ENCODE assay signal across 20 cellular contexts in the genomic region with DNA sequence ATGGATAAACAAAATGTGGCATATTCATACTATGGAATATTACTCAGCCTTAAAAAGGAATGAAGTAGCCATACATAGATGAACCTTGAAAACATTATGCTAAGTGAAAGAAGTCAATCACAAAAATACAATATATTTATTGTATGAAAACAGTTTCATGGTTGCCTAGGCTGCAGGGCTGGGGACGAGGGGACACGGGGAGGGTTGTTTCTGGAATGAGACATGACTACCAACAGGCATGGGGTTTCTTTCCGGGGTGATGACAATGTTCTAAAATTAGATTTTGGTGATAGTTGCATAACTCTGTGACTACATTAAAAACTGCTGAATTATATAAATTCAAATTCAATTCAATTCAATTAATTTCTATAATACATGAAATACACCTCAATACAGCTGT.
DNase-seq lines count a peak whose midpoint lies in the region; ATAC-seq and TF ChIP-seq lines count a peak whose summit lies in the region.
"Had no signal": no experiment of that assay in that cellular context is flagged by ENCODE, and none has a peak within 500 bp of the region (broad histone marks: within the 10 kb centered on the region; RNA-seq: fewer than 3 reads in every experiment).

No MANE protein-coding gene starts in this region.

- peaks cover 43% of the 10 kb centered on the region for H3K27me3 Mint-ChIP-seq in activated CD8-positive, alpha-beta memory T cell treated with anti-CD3 and anti-CD28 coated beads, Interleukin-2, amount 10 ng/mL, durations not matched to agents 7 days and 5 days
- peaks cover 33% of the 10 kb centered on the region for H3K27me3 Mint-ChIP-seq in stimulated activated memory B cell treated with anti-CD40 and anti-IgM and Interleukin-4, amounts not matched to agents 10 μg/mL and 1 μg/mL and 100 μg/mL, for 72 hours

- no peaks in the 10 kb centered on the region for H3K36me3 Mint-ChIP-seq in activated CD8-positive, alpha-beta memory T cell treated with anti-CD3 and anti-CD28 coated beads, Interleukin-2, amount 10 ng/mL, durations not matched to agents 7 days and 5 days
- peaks cover 5% of the 10 kb centered on the region for H3K36me3 Mint-ChIP-seq in stimulated activated memory B cell treated with anti-CD40 and anti-IgM and Interleukin-4, amounts not matched to agents 10 μg/mL and 1 μg/mL and 100 μg/mL, for 72 hours
- H3K36me3 Mint-ChIP-seq: CD4-positive, alpha-beta memory T cell had no signal

- no peak overlapping the region for H3K27ac Mint-ChIP-seq in activated CD8-positive, alpha-beta memory T cell treated with anti-CD3 and anti-CD28 coated beads, Interleukin-2, amount 10 ng/mL, durations not matched to agents 7 days and 5 days
- H3K27ac Mint-ChIP-seq in stimulated activated memory B cell treated with anti-CD40 and anti-IgM and Interleukin-4, amounts not matched to agents 10 μg/mL and 1 μg/mL and 100 μg/mL, for 72 hours: peak overlapping the region; percentile 59
- H3K27ac Mint-ChIP-seq: B cell; CD4-positive, alpha-beta memory T cell had no signal

- no peak overlapping the region for H3K4me3 ChIP-seq in coronary artery
- H3K4me3 ChIP-seq in foreskin fibroblast (ENCODE audit: low read depth in 1 of 2, low read length in 2 of 2): no peak overlapping the region
- H3K4me3 ChIP-seq: BLaER1 had no signal

- no peak overlapping the region for H3K4me3 Mint-ChIP-seq in activated CD8-positive, alpha-beta memory T cell treated with anti-CD3 and anti-CD28 coated beads, Interleukin-2, amount 10 ng/mL, durations not matched to agents 7 days and 5 days
- no peak overlapping the region for H3K4me3 Mint-ChIP-seq in stimulated activated memory B cell treated with anti-CD40 and anti-IgM and Interleukin-4, amounts not matched to agents 10 μg/mL and 1 μg/mL and 100 μg/mL, for 72 hours
- H3K4me3 Mint-ChIP-seq: B cell had no signal

- H3K4me1 Mint-ChIP-seq in activated CD8-positive, alpha-beta memory T cell treated with anti-CD3 and anti-CD28 coated beads, Interleukin-2, amount 10 ng/mL, durations not matched to agents 7 days and 5 days: peaks cover 23% of the 10 kb centered on the region
- H3K4me1 Mint-ChIP-seq in stimulated activated memory B cell treated with anti-CD40 and anti-IgM and Interleukin-4, amounts not matched to agents 10 μg/mL and 1 μg/mL and 100 μg/mL, for 72 hours: peaks cover 44% of the 10 kb centered on the region

- no peak overlapping the region for H3K27ac ChIP-seq in coronary artery
- H3K27ac ChIP-seq: 22Rv1, C4-2B had no signal

- ATAC-seq in activated CD8-positive, alpha-beta memory T cell treated with anti-CD3 and anti-CD28 coated beads, Interleukin-2, amount 10 ng/mL, durations not matched to agents 7 days and 5 days: no peak
- ATAC-seq in stimulated activated memory B cell treated with anti-CD40 and anti-IgM and Interleukin-4, amounts not matched to agents 10 μg/mL and 1 μg/mL and 100 μg/mL, for 72 hours: no peak

- CTCF ChIA-PET in activated CD8-positive, alpha-beta memory T cell treated with anti-CD3 and anti-CD28 coated beads, Interleukin-2, amount 10 ng/mL, durations not matched to agents 7 days and 5 days (lab: Charles Lee): no interaction called here

- TF ChIP-seq CTCF in coronary artery (IDR thresholded peaks at IDR 0.05) (no peak), foreskin fibroblast (IDR thresholded peaks at IDR 0.05; ENCODE audit: low read depth, low read length) (no peak)

- H3K9me3 Mint-ChIP-seq in activated CD8-positive, alpha-beta memory T cell treated with anti-CD3 and anti-CD28 coated beads, Interleukin-2, amount 10 ng/mL, durations not matched to agents 7 days and 5 days (ENCODE audit: low read depth): peaks cover 3% of the 10 kb centered on the region
- peaks cover 9% of the 10 kb centered on the region for H3K9me3 Mint-ChIP-seq in stimulated activated memory B cell treated with anti-CD40 and anti-IgM and Interleukin-4, amounts not matched to agents 10 μg/mL and 1 μg/mL and 100 μg/mL, for 72 hours

- peak; percentile 13 for DNase-seq in activated CD8-positive, alpha-beta memory T cell treated with anti-CD3 and anti-CD28 coated beads for 24 hours
- DNase-seq in activated CD8-positive, alpha-beta memory T cell treated with anti-CD3 and anti-CD28 coated beads, Interleukin-2, amount 10 ng/mL, durations not matched to agents 7 days and 5 days: no peak
- DNase-seq in coronary artery (ENCODE audit: low spot score) (peak; percentile 29), NCI-H524 treated with DMSO at 0.1 percent for 48 hours (lab: John Stamatoyannopoulos, UW) (no peak), foreskin fibroblast (no peak), HuH-7 (ENCODE audit: low spot score) (no peak)
- DNase-seq in activated T-cell treated with anti-CD3 and anti-CD28 coated beads, Interleukin-2, amount 50 U/mL, for 1 hour: no peak
- DNase-seq: Calu3; CD4-positive, alpha-beta memory T cell; COR-L47; DMS53; DMS79 treated with DMSO at 0.1 percent for 48 hours; GF-D8; GOT3; HCEC 1CT had no signal

Comparison
In these comparisons a context has a peak if more than half of its experiments do, and no peak if none do; other contexts are left out.
1. DNase-seq: peak in activated CD8-positive, alpha-beta memory T cell treated with anti-CD3 and anti-CD28 coated beads for 24 hours (single experiment) and coronary artery (single experiment); none in activated CD8-positive, alpha-beta memory T cell treated with anti-CD3 and anti-CD28 coated beads, Interleukin-2, amount 10 ng/mL, durations not matched to agents 7 days and 5 days (single experiment), activated T-cell treated with anti-CD3 and anti-CD28 coated beads, Interleukin-2, amount 50 U/mL, for 1 hour (single experiment), NCI-H524 treated with DMSO at 0.1 percent for 48 hours (single experiment), foreskin fibroblast (0 of 2) and HuH-7 (single experiment).